ENCODE assay signal across 27 cellular contexts in the genomic region with DNA sequence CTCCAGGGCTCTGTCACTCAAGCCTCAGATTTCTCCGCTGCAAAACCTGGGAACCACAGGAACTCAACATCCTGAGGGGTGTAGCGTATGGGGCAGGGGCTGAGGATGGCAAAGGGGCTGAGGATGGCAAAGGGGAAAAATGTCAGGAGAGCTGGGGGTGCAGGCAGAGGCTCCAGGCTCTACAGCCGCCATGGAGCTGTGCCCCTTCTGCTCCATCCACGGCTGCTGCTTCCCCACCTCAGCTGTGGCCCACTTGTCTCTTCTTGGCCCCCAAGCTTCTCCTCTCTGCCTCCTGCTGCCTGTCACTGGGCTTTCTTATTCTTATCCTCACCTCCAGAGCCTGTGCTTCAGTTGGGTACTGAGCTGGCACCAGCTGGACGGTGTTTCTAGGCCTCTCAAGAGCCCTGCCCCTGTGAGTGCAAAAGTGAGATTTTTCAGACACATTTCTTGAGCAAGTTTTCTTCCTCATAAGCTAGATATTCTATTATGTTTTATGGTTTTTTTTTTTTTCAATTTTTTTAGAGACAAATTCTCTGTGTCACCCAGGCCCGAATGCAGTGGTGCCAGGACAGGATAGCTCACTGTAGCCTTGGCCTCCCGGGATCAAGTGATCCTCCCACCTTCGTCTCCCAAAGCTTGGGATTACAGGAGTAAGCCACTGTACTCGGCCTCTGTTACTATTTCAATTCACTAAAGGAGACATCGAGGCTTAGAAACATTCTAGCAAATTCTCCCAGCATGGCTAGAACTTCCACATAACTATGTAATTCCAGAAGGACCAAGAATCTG. TPM values are rescaled to one million over a fixed set of nuclear protein-coding genes. Genes with fewer than 3 reads are reported as not detected.
"Had no signal": no experiment of that assay in that cellular context is flagged by ENCODE, and none has a peak within 500 bp of the region (broad histone marks: within the 10 kb centered on the region; RNA-seq: fewer than 3 reads in every experiment).

No MANE protein-coding gene starts in this region.

- H3K4me3 ChIP-seq: esophagus muscularis mucosa, heart left ventricle, left lung, lung, pancreas, psoas muscle, smooth muscle cell, suprapubic skin, tibial artery had no signal

- H3K27ac ChIP-seq: esophagus muscularis mucosa, heart left ventricle, left lung, pancreas, psoas muscle, suprapubic skin, tibial artery had no signal

- H3K9me3 Mint-ChIP-seq: activated T-helper 2 cell treated with anti-CD3 and anti-CD28 coated beads, Interferon-gamma antibody, Interleukin-2, Interleukin-4, amounts not matched to agents 10 μg/mL and 5 μg/mL and 100 μg/mL, durations not matched to agents 14 hours and 24 hours and 36 hours; nephron; WTC11 had no signal

- H3K4me1 Mint-ChIP-seq: central memory CD8-positive, alpha-beta T cell; WTC11 had no signal

- H3K27me3 Mint-ChIP-seq: activated naive CD8-positive, alpha-beta T cell had no signal

- H3K4me1 ChIP-seq: esophagus muscularis mucosa, heart left ventricle, left lung, pancreas, psoas muscle, suprapubic skin, tibial artery had no signal

- ATAC-seq: foreskin keratinocyte, heart left ventricle, left lung, pancreas, psoas muscle, WTC11 had no signal

- H3K4me3 Mint-ChIP-seq: activated naive CD8-positive, alpha-beta T cell; central memory CD8-positive, alpha-beta T cell; nephron; WTC11 had no signal

- H3K27ac Mint-ChIP-seq: activated naive CD8-positive, alpha-beta T cell; activated T-helper 2 cell treated with anti-CD3 and anti-CD28 coated beads, Interferon-gamma antibody, Interleukin-2, Interleukin-4, amounts not matched to agents 10 μg/mL and 5 μg/mL and 100 μg/mL, durations not matched to agents 14 hours and 24 hours and 36 hours; nephron; WTC11 had no signal

- H3K27me3 ChIP-seq: left lung, pancreas had no signal

- H3K36me3 Mint-ChIP-seq: activated naive CD8-positive, alpha-beta T cell; WTC11 had no signal

- H3K36me3 ChIP-seq: esophagus muscularis mucosa, heart left ventricle, pancreas, suprapubic skin, tibial artery had no signal

- H3K9me3 ChIP-seq: esophagus muscularis mucosa, heart left ventricle, left lung, pancreas, psoas muscle, suprapubic skin, tibial artery had no signal

- DNase-seq: activated CD4-positive, alpha-beta T cell treated with anti-CD3 and anti-CD28 coated beads, Interleukin-2, amount 50 U/mL, for 1 hour; activated naive CD4-positive, alpha-beta T cell treated with Interleukin-2 at 50 U/mL for 16 hours; anterior cingulate cortex; dermis blood vessel endothelial cell; effector CD4-positive, alpha-beta T cell; foreskin keratinocyte; kidney glomerular epithelial cell; pancreas; psoas muscle; stimulated activated CD4-positive, alpha-beta T cell treated with anti-CD3 and anti-CD28 coated beads, Interleukin-1b, Interleukin-23, amount 100 ng/mL, for 48 hours; stimulated activated CD4-positive, alpha-beta T cell treated with anti-CD3 and anti-CD28 coated beads, Interleukin-4, amount 100 ng/mL, for 4 hours; stimulated activated naive CD4-positive, alpha-beta T cell; T-helper 2 cell had no signal

RNA-seq across cellular contexts. Expression of a gene that starts 49.0 kb away (rescaled TPM):
- total RNA-seq: activated CD8-positive, alpha-beta memory T cell treated with anti-CD3 and anti-CD28 coated beads for 36 hours; activated T-helper 2 cell treated with anti-CD3 and anti-CD28 coated beads, Interferon-gamma antibody, Interleukin-2, Interleukin-4, amounts not matched to agents 10 μg/mL and 5 μg/mL and 100 μg/mL, durations not matched to agents 14 hours and 24 hours and 36 hours; bronchial epithelial cell; dermis blood vessel endothelial cell; smooth muscle cell had no signal
